28 cellular contexts compared by ENCODE assay signal in the genomic region with DNA sequence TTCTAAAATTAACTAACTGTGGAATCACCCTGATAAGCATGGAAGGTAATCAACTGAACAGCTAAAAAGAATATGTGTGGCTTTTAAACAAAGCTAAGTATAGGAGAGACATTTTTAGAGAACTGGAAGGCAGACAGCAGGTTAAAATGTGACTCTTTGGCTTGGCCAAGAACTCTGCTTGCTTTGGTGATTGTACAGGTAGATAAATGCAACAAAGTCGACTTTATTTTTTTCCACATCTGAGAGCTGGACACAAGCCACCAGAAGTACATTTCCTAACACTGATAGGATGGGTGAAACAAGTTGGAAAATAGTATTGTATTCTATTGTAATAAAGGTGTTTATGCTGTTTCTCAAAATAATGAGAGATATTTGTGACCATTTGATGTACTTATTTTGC.
"Had no signal": no experiment of that assay in that cellular context is flagged by ENCODE, and none has a peak within 500 bp of the region (broad histone marks: within the 10 kb centered on the region; RNA-seq: fewer than 3 reads in every experiment).

No MANE protein-coding gene starts in this region.

- H3K9me3 ChIP-seq: colonic mucosa, esophagus squamous epithelium, gastrocnemius medialis, heart right ventricle, left lung, lower lobe of right lung, mucosa of descending colon had no signal

- FAIRE-seq: endometrium had no signal

- H3K4me1 ChIP-seq: colonic mucosa, esophagus squamous epithelium, gastrocnemius medialis, heart right ventricle, left lung, lower lobe of right lung had no signal

- H3K27me3 ChIP-seq: colonic mucosa, gastrocnemius medialis, left lung had no signal

- H3K27ac ChIP-seq: colonic mucosa, epithelial cell of prostate, esophagus squamous epithelium, gastrocnemius medialis, heart right ventricle, left lung, lower lobe of right lung had no signal

- H3K4me3 ChIP-seq: colonic mucosa, esophagus squamous epithelium, gastrocnemius medialis, heart right ventricle, left lung, lower lobe of right lung, mucosa of descending colon had no signal

- H3K36me3 ChIP-seq: colonic mucosa, esophagus squamous epithelium, gastrocnemius medialis, heart right ventricle, left lung, lower lobe of right lung had no signal

- ATAC-seq: effector memory CD8-positive, alpha-beta T cell; esophagus mucosa; gastrocnemius medialis; heart right ventricle; left colon; left lung; left ventricle myocardium superior; lower lobe of right lung; mucosa of descending colon had no signal

- DNase-seq: colonic mucosa; cortex of kidney; effector CD8-positive, alpha-beta T cell; effector memory CD8-positive, alpha-beta T cell; endodermal cell; erythroblast; esophagus squamous epithelium; foreskin fibroblast; foreskin melanocyte; gastrocnemius medialis; glutamatergic neuron; head of caudate nucleus; heart right ventricle; hippocampal formation; immature natural killer cell; islet precursor cell; kidney; kidney glomerular epithelial cell; left colon; left lung; left ventricle myocardium superior; lower lobe of right lung; mesenchymal stem cell; mucosa of descending colon; naive B cell had no signal
